Comparison of ENCODE assay signal across 9 cellular contexts in genomic region chr19:11496391-11497163, GRCh38. TPM values are rescaled to one million over a fixed set of nuclear protein-coding genes. Genes with fewer than 3 reads are reported as not detected.
A peak's percentile ranks its signal among the peaks of the same experiment; 100 is the strongest.
DNase-seq lines count a peak whose midpoint lies in the region; ATAC-seq, FAIRE-seq and TF ChIP-seq lines count a peak whose summit lies in the region.
"Had no signal": no experiment of that assay in that cellular context is flagged by ENCODE, and none has a peak within 500 bp of the region (broad histone marks: within the 10 kb centered on the region; RNA-seq: fewer than 3 reads in every experiment).

No MANE protein-coding gene starts in this region.

- intact Hi-C loops in CD4-positive, alpha-beta memory T cell (cut with micrococcal nuclease), result loop anchor here (1.0 kb wide), 1 partner anchor 91 kb away; no protein-coding TSS in a partner anchor
- intact Hi-C loops in heart left ventricle (cut with DNase I), result loop anchor here in 5 of 10 donors (2.0 to 10.0 kb wide), 4 partner anchors 88 to 92 kb away; no protein-coding TSS in a partner anchor
- intact Hi-C loops in sigmoid colon (cut with DNase I), result loop anchor here (2.0 kb wide), 1 partner anchor 90 kb away; no protein-coding TSS in a partner anchor

- POLR2A ChIA-PET in CD4-positive, alpha-beta memory T cell (lab: Charles Lee; ENCODE audit: partially characterized antibody), result no interaction called here

- no peak overlapping the region for H3K4me3 Mint-ChIP-seq in CD4-positive, alpha-beta memory T cell
- H3K4me3 Mint-ChIP-seq in activated naive CD4-positive, alpha-beta T cell treated with anti-CD3 and anti-CD28 coated beads, Interleukin-2, amount 10 ng/mL, durations not matched to agents 7 days and 5 days, result no peak overlapping the region
- H3K4me3 Mint-ChIP-seq: IgD-negative memory B cell had no signal

- H3K27ac ChIP-seq in CD4-positive, alpha-beta memory T cell (ENCODE audit: low read depth, low read length), result no peak overlapping the region
- H3K27ac ChIP-seq in heart left ventricle (no peak overlapping the region), sigmoid colon (no peak overlapping the region)

- no peak overlapping the region for H3K4me3 ChIP-seq in CD4-positive, alpha-beta memory T cell (ENCODE audit: low read length in 2 of 2)
- H3K4me3 ChIP-seq in heart left ventricle (no peak overlapping the region), sigmoid colon (no peak overlapping the region)

- no peaks in the 10 kb centered on the region for H3K27me3 Mint-ChIP-seq in CD4-positive, alpha-beta memory T cell
- no peaks in the 10 kb centered on the region for H3K27me3 Mint-ChIP-seq in activated naive CD4-positive, alpha-beta T cell treated with anti-CD3 and anti-CD28 coated beads, Interleukin-2, amount 10 ng/mL, durations not matched to agents 7 days and 5 days
- H3K27me3 Mint-ChIP-seq: IgD-negative memory B cell had no signal

- H3K9me3 ChIP-seq in CD4-positive, alpha-beta memory T cell (ENCODE audit: control insufficient read depth in 1 of 2, low read length in 2 of 2), result no peaks in the 10 kb centered on the region
- no peaks in the 10 kb centered on the region for H3K9me3 ChIP-seq in heart left ventricle
- H3K9me3 ChIP-seq in sigmoid colon, result no peaks in the 10 kb centered on the region

- peaks cover 3% of the 10 kb centered on the region for H3K36me3 ChIP-seq in CD4-positive, alpha-beta memory T cell (ENCODE audit: insufficient read depth, low read length)
- H3K36me3 ChIP-seq in heart left ventricle (peaks cover 0 to 49% (median 21%) of the 10 kb centered on the region in 9 donors), sigmoid colon (peaks cover 8 to 55% (median 23%) of the 10 kb centered on the region in 4 donors)

- H3K4me1 Mint-ChIP-seq in CD4-positive, alpha-beta memory T cell, result peaks cover 4 to 10% (median 6%) of the 10 kb centered on the region in 4 donors
- H3K4me1 Mint-ChIP-seq in activated naive CD4-positive, alpha-beta T cell treated with anti-CD3 and anti-CD28 coated beads, Interleukin-2, amount 10 ng/mL, durations not matched to agents 7 days and 5 days, result no peaks in the 10 kb centered on the region

- no peaks in the 10 kb centered on the region for H3K4me1 ChIP-seq in CD4-positive, alpha-beta memory T cell (ENCODE audit: insufficient read depth, low read length)
- H3K4me1 ChIP-seq in heart left ventricle, result no peaks in the 10 kb centered on the region
- H3K4me1 ChIP-seq in sigmoid colon, result peaks cover 0 to 5% (median 2%) of the 10 kb centered on the region in 4 donors

- FAIRE-seq in HTR-8/SVneo (lab: Jason Lieb, UNC), result peak; percentile 85

- ATAC-seq in heart left ventricle, result peak in 3 of 4 donors; percentile 59 to 64 (median 61)
- ATAC-seq in HG02981 (IDR thresholded peaks at IDR 0.05; ENCODE audit: unreplicated experiment), result no peak
- ATAC-seq in HG03378 (IDR thresholded peaks at IDR 0.05; ENCODE audit: unreplicated experiment), result no peak

- CTCF ChIA-PET in CD4-positive, alpha-beta memory T cell (lab: Charles Lee; ENCODE audit: partially characterized antibody), result interaction anchor here (1.6 to 2.0 kb wide), 3 partner anchors 14 to 62 kb away, joined by 4 to 6 read pairs (median 5); partner anchors contain the start of gene ELOF1
- CTCF ChIA-PET in activated naive CD4-positive, alpha-beta T cell treated with anti-CD3 and anti-CD28 coated beads, Interleukin-2, amount 10 ng/mL, durations not matched to agents 7 days and 5 days (lab: Charles Lee), result interaction anchor here (0.6 to 2.5 kb wide), 4 partner anchors 14 to 91 kb away, joined by 3 to 10 read pairs (median 3); no protein-coding TSS in a partner anchor

- WGBS in heart left ventricle, 4 donors, result 72 to 78% (median 74%) methylated on average over 17 of the region's 17 CpGs
- WGBS in sigmoid colon, 2 donors, result 65 to 72% methylated on average over 17 of the region's 17 CpGs

- H3K9me3 Mint-ChIP-seq in CD4-positive, alpha-beta memory T cell, result no peaks in the 10 kb centered on the region
- no peaks in the 10 kb centered on the region for H3K9me3 Mint-ChIP-seq in activated naive CD4-positive, alpha-beta T cell treated with anti-CD3 and anti-CD28 coated beads, Interleukin-2, amount 10 ng/mL, durations not matched to agents 7 days and 5 days
- H3K9me3 Mint-ChIP-seq: IgD-negative memory B cell had no signal

- peak overlapping the region in 1 of 7 donors; percentile 30 for H3K27ac Mint-ChIP-seq in CD4-positive, alpha-beta memory T cell
- H3K27ac Mint-ChIP-seq in activated naive CD4-positive, alpha-beta T cell treated with anti-CD3 and anti-CD28 coated beads, Interleukin-2, amount 10 ng/mL, durations not matched to agents 7 days and 5 days, result no peak overlapping the region
- H3K27ac Mint-ChIP-seq: IgD-negative memory B cell had no signal

- TF ChIP-seq POLR2A in heart left ventricle (IDR thresholded peaks at IDR 0.05) (no peak), sigmoid colon (IDR thresholded peaks at IDR 0.05) (no peak)

- no peak for TF ChIP-seq EP300 in sigmoid colon (IDR thresholded peaks at IDR 0.05)

- peaks cover 13 to 35% of the 10 kb centered on the region in 2 donors for H3K36me3 Mint-ChIP-seq in CD4-positive, alpha-beta memory T cell
- H3K36me3 Mint-ChIP-seq in activated naive CD4-positive, alpha-beta T cell treated with anti-CD3 and anti-CD28 coated beads, Interleukin-2, amount 10 ng/mL, durations not matched to agents 7 days and 5 days, result peaks cover 23% of the 10 kb centered on the region

- peak; percentile 37 to 65 (median 58) for TF ChIP-seq CTCF in heart left ventricle (IDR thresholded peaks at IDR 0.05)
- peak; percentile 50 to 69 (median 64) for TF ChIP-seq CTCF in sigmoid colon (IDR thresholded peaks at IDR 0.05)

- no peaks in the 10 kb centered on the region for H3K27me3 ChIP-seq in CD4-positive, alpha-beta memory T cell (ENCODE audit: insufficient read depth, low read length)
- H3K27me3 ChIP-seq in heart left ventricle (no peaks in the 10 kb centered on the region), sigmoid colon (no peaks in the 10 kb centered on the region)

- DNase-seq in CD4-positive, alpha-beta memory T cell, result peak; percentile 43 to 57 (median 52)
- peak; percentile 80 for DNase-seq in HTR-8/SVneo (ENCODE audit: insufficient read length, low spot score)
- DNase-seq in SKM-1 (lab: John Stamatoyannopoulos, UW; ENCODE audit: unreplicated experiment), result peak; percentile 68
- DNase-seq in activated naive CD4-positive, alpha-beta T cell treated with anti-CD3 and anti-CD28 coated beads, Interleukin-2, amount 10 ng/mL, durations not matched to agents 7 days and 5 days, result peak; percentile 72
- DNase-seq in heart left ventricle, result peak in 3 of 5 donors; percentile 57 to 86 (median 59)
- DNase-seq in sigmoid colon, result peak; percentile 88

RNA-seq across cellular contexts. Expression of gene ZNF653, which starts 9.1 kb away (rescaled TPM):
- total RNA-seq in CD4-positive, alpha-beta memory T cell, result 10 to 100 TPM; 24.1 to 24.7 TPM
- polyA plus RNA-seq in CD4-positive, alpha-beta memory T cell, result 1 to 10 TPM; 2.0 to 2.9 TPM
- total RNA-seq in heart left ventricle, result 1 to 10 TPM; 2.4 to 5.5 (median 3.8) TPM
- polyA plus RNA-seq in heart left ventricle, result 1 to 10 TPM; 4.0 to 8.9 TPM
- total RNA-seq in sigmoid colon, result 1 to 10 TPM; 3.2 to 8.6 (median 7.7) TPM
- polyA plus RNA-seq in sigmoid colon, result 1 to 10 TPM; 3.9 to 8.8 (median 6.6) TPM

RNA-seq across cellular contexts. Expression of gene ELAVL3, which starts 15.7 kb away (rescaled TPM):
- total RNA-seq in CD4-positive, alpha-beta memory T cell, result not detected
- not detected for polyA plus RNA-seq in CD4-positive, alpha-beta memory T cell
- total RNA-seq in heart left ventricle (under 1 TPM in 8 of 9 donors, not detected in 1; 0.08 to 0.75 (median 0.27) TPM), sigmoid colon (1 to 10 TPM in 3 of 4 donors, under 1 TPM in 1; 0.16 to 3.0 (median 1.1) TPM)
- polyA plus RNA-seq in heart left ventricle (under 1 TPM; 0.03 to 0.11 TPM), sigmoid colon (under 1 TPM in 2 of 3 donors, not detected in 1; under 0.01 to 0.63 TPM)
- polyA plus RNA-seq: IgD-negative memory B cell had no signal

RNA-seq across cellular contexts. Expression of gene ECSIT, which starts 32.4 kb away (rescaled TPM):
- total RNA-seq in CD4-positive, alpha-beta memory T cell, result 10 to 100 TPM; 39.5 to 46.2 TPM
- polyA plus RNA-seq in CD4-positive, alpha-beta memory T cell, result 10 to 100 TPM; 27.3 to 35.0 TPM
- 100 to 1,000 TPM in 8 of 9 donors, 10 to 100 TPM in 1; 69.7 to 207 (median 131) TPM for total RNA-seq in heart left ventricle
- polyA plus RNA-seq in heart left ventricle, result 100 to 1,000 TPM; 157 to 242 TPM
- 10 to 100 TPM; 74.5 to 93.5 (median 82.4) TPM for total RNA-seq in sigmoid colon
- polyA plus RNA-seq in sigmoid colon, result 10 to 100 TPM; 60.7 to 75.8 (median 65.4) TPM

RNA-seq across cellular contexts. Expression of gene CNN1, which starts 42.1 kb away (rescaled TPM):
- total RNA-seq in CD4-positive, alpha-beta memory T cell, result not detected
- not detected for polyA plus RNA-seq in CD4-positive, alpha-beta memory T cell
- 100 to 1,000 TPM in 6 of 9 donors, 10 to 100 TPM in 3; 68.6 to 979 (median 145) TPM for total RNA-seq in heart left ventricle
- polyA plus RNA-seq in heart left ventricle, result 100 to 1,000 TPM; 306 to 426 TPM
- 1,000 to 10,000 TPM; 1,586 to 3,058 (median 2,656) TPM for total RNA-seq in sigmoid colon
- 100 to 1,000 TPM in 1 of 3 donors, 10 to 100 TPM in 1, 1 to 10 TPM in 1; 4.9 to 115 (median 45.0) TPM for polyA plus RNA-seq in sigmoid colon
- polyA plus RNA-seq: IgD-negative memory B cell had no signal

Comparison
In these comparisons a context has a peak if more than half of its experiments do, and no peak if none do; other contexts are left out.
1. ATAC-seq: peak in heart left ventricle (3 of 4); none in HG02981 (single experiment) and HG03378 (single experiment).
2. Peak in every context shown above with its lines, with median percentiles within 50 percentile points of each other: DNase-seq.